8 cellular contexts compared by ENCODE assay signal in genomic region chr11:28107726-28108618, GRCh38. TPM values are rescaled to one million over a fixed set of nuclear protein-coding genes. Genes with fewer than 3 reads are reported as not detected.
DNase-seq lines count a peak whose midpoint lies in the region; ATAC-seq and TF ChIP-seq lines count a peak whose summit lies in the region.

TSS of gene KIF18A (minus strand) at chr11:28108156. CDS start at chr11:28097947, 10,209 bp downstream.
A gene with protein sequence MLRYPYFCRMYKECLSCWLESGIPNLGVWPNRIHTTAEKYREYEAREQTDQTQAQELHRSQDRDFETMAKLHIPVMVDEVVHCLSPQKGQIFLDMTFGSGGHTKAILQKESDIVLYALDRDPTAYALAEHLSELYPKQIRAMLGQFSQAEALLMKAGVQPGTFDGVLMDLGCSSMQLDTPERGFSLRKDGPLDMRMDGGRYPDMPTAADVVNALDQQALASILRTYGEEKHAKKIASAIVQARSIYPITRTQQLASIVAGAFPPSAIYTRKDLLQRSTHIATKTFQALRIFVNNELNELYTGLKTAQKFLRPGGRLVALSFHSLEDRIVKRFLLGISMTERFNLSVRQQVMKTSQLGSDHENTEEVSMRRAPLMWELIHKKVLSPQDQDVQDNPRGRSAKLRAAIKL (plus strand): TSS chr11:28108388. CDS start chr11:28113335, 4,947 bp downstream.

- no peak within 1 kb of the TSS; the same call in 1 of the 2 replicates for H2AFZ ChIP-seq in OCI-LY1 (ENCODE audit: low read length)

- H3K9ac ChIP-seq in HUES64 (ENCODE audit: low read depth, low read length) (peak within 1 kb of the TSS; percentile 84), OCI-LY1 (ENCODE audit: low read length) (peak within 1 kb of the TSS; percentile 80)

- H3K27me3 Mint-ChIP-seq in Calu3 (ENCODE audit: unreplicated experiment) (no peaks in the 10 kb centered on the region), endothelial cell (ENCODE audit: unreplicated experiment) (peaks cover 12% of the 10 kb centered on the region)

- H3K4me1 Mint-ChIP-seq in Calu3 (ENCODE audit: low read depth, unreplicated experiment), result peaks cover 22% of the 10 kb centered on the region
- H3K4me1 Mint-ChIP-seq in endothelial cell (ENCODE audit: unreplicated experiment), result peaks cover 23% of the 10 kb centered on the region

- peak within 1 kb of the TSS; percentile 87 for H3K4me3 Mint-ChIP-seq in Calu3 (ENCODE audit: low read depth, unreplicated experiment)
- peak within 1 kb of the TSS; percentile 99 for H3K4me3 Mint-ChIP-seq in endothelial cell (ENCODE audit: unreplicated experiment)

- H3K9me3 Mint-ChIP-seq in Calu3 (ENCODE audit: low read depth, unreplicated experiment) (no peaks in the 10 kb centered on the region), endothelial cell (ENCODE audit: unreplicated experiment) (no peaks in the 10 kb centered on the region)

- no peak for TF ChIP-seq CTCF in Calu3 (IDR thresholded peaks at IDR 0.05; ENCODE audit: unreplicated experiment)
- TF ChIP-seq CTCF in OCI-LY1 (IDR thresholded peaks at IDR 0.05; ENCODE audit: low read length), result no peak
- no peak for TF ChIP-seq CTCF in endothelial cell (IDR thresholded peaks at IDR 0.05; ENCODE audit: unreplicated experiment)

- H3K4me2 ChIP-seq in OCI-LY1 (ENCODE audit: low read length), result peak within 1 kb of the TSS; percentile 92

- under 1% methylated on average over 38 of the region's 38 CpGs for WGBS in HUES64

- peaks cover 78% of the 10 kb centered on the region for H3K79me2 ChIP-seq in OCI-LY1 (ENCODE audit: insufficient read depth, low read length)

- H4K20me1 ChIP-seq in OCI-LY1 (ENCODE audit: insufficient read depth, low read length), result no peaks in the 10 kb centered on the region

- H3K4me1 ChIP-seq in HUES64 (ENCODE audit: insufficient read depth, low read length) (peaks cover 28% of the 10 kb centered on the region), OCI-LY1 (ENCODE audit: insufficient read depth, low read length, severe bottlenecking) (peaks cover 67% of the 10 kb centered on the region)

- DNase-seq in Calu3, result peak; percentile 99
- peak; percentile 96 for DNase-seq in activated CD8-positive, alpha-beta memory T cell treated with anti-CD3 and anti-CD28 coated beads, Interleukin-2, amount 50 U/mL, for 4 hours
- peak; percentile 100 for DNase-seq in endothelial cell (ENCODE audit: low spot score)
- peak; percentile 100 for DNase-seq in midbrain (lab: John Stamatoyannopoulos, UW)
- DNase-seq in stimulated activated CD8-positive, alpha-beta memory T cell treated with anti-CD3 and anti-CD28 coated beads, Interleukin-2, amount 100 ng/mL, for 1 hour (ENCODE audit: low read depth in 2 of 2), result peak; percentile 95 to 98

- no peaks in the 10 kb centered on the region for H3K36me3 ChIP-seq in HUES64 (ENCODE audit: insufficient read depth, low read length)
- no peaks in the 10 kb centered on the region for H3K36me3 ChIP-seq in OCI-LY1 (ENCODE audit: insufficient read depth, low read length)

- no peaks in the 10 kb centered on the region for H3F3A ChIP-seq in OCI-LY1 (ENCODE audit: insufficient read depth, low read length)

- intact Hi-C loops in Calu3 (cut with micrococcal nuclease; ENCODE audit: unreplicated experiment), result loop anchor here (2.0 to 5.0 kb wide), 4 partner anchors 39 to 1224 kb away; no protein-coding TSS in a partner anchor

- H3K9me3 ChIP-seq in HUES64 (ENCODE audit: insufficient read depth, low read depth, low read length) (no peaks in the 10 kb centered on the region), OCI-LY1 (ENCODE audit: low read length) (no peaks in the 10 kb centered on the region)

- H3K27ac Mint-ChIP-seq in Calu3 (ENCODE audit: unreplicated experiment) (peak within 1 kb of the TSS; percentile 97), endothelial cell (ENCODE audit: unreplicated experiment) (peak within 1 kb of the TSS; percentile 99)

- H3K27ac ChIP-seq in HUES64 (ENCODE audit: low read depth, low read length) (peak within 1 kb of the TSS; percentile 88), OCI-LY1 (ENCODE audit: low read depth, low read length, poor library complexity, severe bottlenecking) (peak within 1 kb of the TSS; percentile 83)

- CTCF ChIA-PET in Calu3 (lab: Charles Lee), result interaction anchor here (0.8 to 2.9 kb wide), 4 partner anchors 38 to 912 kb away, joined by 3 to 20 read pairs (median 3); partner anchors contain the start of gene BDNF

- H3K4me3 ChIP-seq in HUES64 (ENCODE audit: low read length), result peak within 1 kb of the TSS; percentile 91
- peak within 1 kb of the TSS; percentile 75 for H3K4me3 ChIP-seq in OCI-LY1 (ENCODE audit: low read depth, low read length, poor library complexity, severe bottlenecking)

- peak; percentile 88 for ATAC-seq in GM21447 (IDR thresholded peaks at IDR 0.05; ENCODE audit: unreplicated experiment)

- BruUV-seq in Calu3 (replicated peaks; lab: Mats Ljungman, UMichigan), result TSS peak; percentile 67

- H3K36me3 Mint-ChIP-seq in Calu3 (ENCODE audit: insufficient read depth, unreplicated experiment) (peaks cover 43% of the 10 kb centered on the region), endothelial cell (ENCODE audit: low read depth, unreplicated experiment) (no peaks in the 10 kb centered on the region)

- H3K9me2 ChIP-seq in OCI-LY1 (ENCODE audit: low read depth, low read length), result no peaks in the 10 kb centered on the region

- H3K27me3 ChIP-seq in HUES64 (ENCODE audit: insufficient read depth, low read length) (no peaks in the 10 kb centered on the region), OCI-LY1 (ENCODE audit: insufficient read depth, low read length) (no peaks in the 10 kb centered on the region)

RNA-seq across cellular contexts. Expression of gene KIF18A, which starts in this region (rescaled TPM):
- total RNA-seq in Calu3 (2022) (29.9 and 31.5 TPM in 2 replicates), endothelial cell (ENCODE audit: unreplicated experiment) (4.9 TPM)
- polyA plus RNA-seq in HUES64 (2013, experiment 1 of 2), result 18.0 TPM
- 19.1 TPM for polyA plus RNA-seq in HUES64 (2013, experiment 2 of 2)

RNA-seq across cellular contexts. Expression of the second gene that starts in this region (rescaled TPM):
- total RNA-seq in Calu3 (2022), result 19.0 and 19.4 TPM in 2 replicates
- 7.8 TPM for polyA plus RNA-seq in HUES64 (2013, experiment 1 of 2)
- polyA plus RNA-seq in HUES64 (2013, experiment 2 of 2), result 10.2 TPM
- 8.8 TPM for total RNA-seq in endothelial cell (ENCODE audit: unreplicated experiment)

Comparison
In these comparisons a context has a peak if more than half of its experiments do, and no peak if none do; other contexts are left out.
1. Peak in every context shown above with its lines: DNase-seq, ATAC-seq, H3K4me3 ChIP-seq and H3K27ac ChIP-seq.